ENCODE assay signal across 9 cellular contexts in genomic region chr18:12076424-12077140, GRCh38. TPM values are rescaled to one million over a fixed set of nuclear protein-coding genes. Genes with fewer than 3 reads are reported as not detected.
A peak's percentile ranks its signal among the peaks of the same experiment; 100 is the strongest.
DNase-seq lines count a peak whose midpoint lies in the region; ATAC-seq, FAIRE-seq and TF ChIP-seq lines count a peak whose summit lies in the region.
"Had no signal": no experiment of that assay in that cellular context is flagged by ENCODE, and none has a peak within 500 bp of the region (broad histone marks: within the 10 kb centered on the region; RNA-seq: fewer than 3 reads in every experiment).

No MANE protein-coding gene starts in this region.

- peak overlapping the region; percentile 81 for H3K27ac Mint-ChIP-seq in chondrocyte (ENCODE audit: unreplicated experiment)
- H3K27ac Mint-ChIP-seq: activated naive CD4-positive, alpha-beta T cell treated with anti-CD3 and anti-CD28 coated beads, Interleukin-2, amount 50 U/mL, for 72 hours had no signal

- no peak overlapping the region for H2BK20ac ChIP-seq in IMR-90 (ENCODE audit: low read depth, low read length)

- no peak overlapping the region for H3K23ac ChIP-seq in IMR-90 (ENCODE audit: low read depth, low read length)

- no peak overlapping the region for H2AK5ac ChIP-seq in IMR-90 (ENCODE audit: low read depth, low read length)

- WGBS in IMR-90 (ENCODE audit: extremely low coverage in 2 of 2, insufficient read length in 1 of 2), 2 experiments: 65% methylated on average over 21 of the region's 59 CpGs; no CpG with 5 or more reads in 1 of the 2 experiments

- no peak overlapping the region for H2BK120ac ChIP-seq in IMR-90 (ENCODE audit: low read depth, low read length)

- H3K4me1 ChIP-seq in IMR-90 (ENCODE audit: control insufficient read depth, insufficient read depth, low read length): no peaks in the 10 kb centered on the region

- H3K9me3 ChIP-seq in IMR-90 (ENCODE audit: control insufficient read depth, insufficient read depth, low read length): no peaks in the 10 kb centered on the region

- H3K4me3 ChIP-seq in BJ (ENCODE audit: low read depth, low read length): peak overlapping the region; percentile 10; the same call in 1 of the 2 replicates
- peak overlapping the region; percentile 7; the same call in 1 of the 2 replicates for H3K4me3 ChIP-seq in IMR-90 (ENCODE audit: insufficient read depth, low read depth, low read length)

- H2BK5ac ChIP-seq in IMR-90 (ENCODE audit: low read depth, low read length, poor library complexity, severe bottlenecking): no peak overlapping the region

- CTCF ChIA-PET in BJ (lab: Yijun Ruan, JAX): no interaction called here
- CTCF ChIA-PET in IMR-90 (lab: Yijun Ruan, JAX): no interaction called here

- H3K14ac ChIP-seq in IMR-90 (replicated peaks; ENCODE audit: low read depth, low read length): no peak overlapping the region

- TF ChIP-seq POLR2A in IMR-90 (IDR thresholded peaks at IDR 0.05; ENCODE audit: low read depth, low read length): no peak

- no peak overlapping the region for H3K27ac ChIP-seq in IMR-90 (ENCODE audit: insufficient read depth, low read length)

- TF ChIP-seq RAD21 in IMR-90 (IDR thresholded peaks at IDR 0.05; ENCODE audit: low read length): no peak

- DNase-seq in BJ (ENCODE audit: low read depth): no peak
- peak; percentile 7 for DNase-seq in IMR-90
- DNase-seq in chondrocyte (ENCODE audit: low spot score): no peak
- peak; percentile 4 for DNase-seq in medulla oblongata (ENCODE audit: extremely low spot score)
- DNase-seq in GM19240 (ENCODE audit: insufficient read length, low spot score): no peak
- no peak for DNase-seq in HTR-8/SVneo (ENCODE audit: insufficient read length, low spot score)
- no peak for DNase-seq in NCI-H1417 (lab: John Stamatoyannopoulos, UW)

- H3K27me3 ChIP-seq in BJ (ENCODE audit: control insufficient read depth, insufficient read depth, low read length) (no peaks in the 10 kb centered on the region), IMR-90 (ENCODE audit: control insufficient read depth, insufficient read depth, low read length) (peaks cover 6% of the 10 kb centered on the region)

- peak overlapping the region; percentile 13 for H2AFZ ChIP-seq in IMR-90 (replicated peaks; ENCODE audit: low read length, poor library complexity)

- H3K36me3 Mint-ChIP-seq in chondrocyte (ENCODE audit: low read depth): no peaks in the 10 kb centered on the region
- H3K36me3 Mint-ChIP-seq: activated naive CD4-positive, alpha-beta T cell treated with anti-CD3 and anti-CD28 coated beads, Interleukin-2, amount 50 U/mL, for 72 hours had no signal

- H4K8ac ChIP-seq in IMR-90 (ENCODE audit: low read depth in 2 of 2, low read length in 2 of 2): no peak overlapping the region

- peaks cover 25% of the 10 kb centered on the region for H3K4me1 Mint-ChIP-seq in chondrocyte (ENCODE audit: low read depth)

- no peak overlapping the region for H2BK15ac ChIP-seq in IMR-90 (ENCODE audit: low read depth, low read length)

- H2AK9ac ChIP-seq in IMR-90 (replicated peaks; ENCODE audit: low read depth, low read length, poor library complexity): no peak overlapping the region

- no peak overlapping the region for H3K18ac ChIP-seq in IMR-90 (ENCODE audit: low read depth, low read length)

- no peaks in the 10 kb centered on the region for H3K27me3 Mint-ChIP-seq in chondrocyte (ENCODE audit: low read depth)

- no peaks in the 10 kb centered on the region for H4K20me1 ChIP-seq in IMR-90 (ENCODE audit: insufficient read depth, low read length)

- peak overlapping the region; percentile 46; the same call in 1 of the 2 replicates for H3K9ac ChIP-seq in IMR-90 (ENCODE audit: low read depth, low read length)

- H3K9me1 ChIP-seq in IMR-90 (ENCODE audit: insufficient read depth, low read length): no peaks in the 10 kb centered on the region

- no peak overlapping the region for H3K4ac ChIP-seq in IMR-90 (ENCODE audit: low read depth, low read length)

- POLR2A ChIA-PET in BJ (lab: Charles Lee) (no interaction called here), IMR-90 (lab: Charles Lee; ENCODE audit: unreplicated experiment) (no interaction called here)

- FAIRE-seq in HTR-8/SVneo (lab: Jason Lieb, UNC): no peak

- dilution Hi-C loops in IMR-90 (cut with HindIII; ENCODE audit: low sequenced_read_pairs, unreplicated experiment): no loop called here

- in situ Hi-C loops in IMR-90 (cut with MboI; ENCODE audit: low sequenced_read_pairs): no loop called here

- intact Hi-C loops in IMR-90 (cut with micrococcal nuclease): no loop called here

- ATAC-seq in IMR-90 (ENCODE audit: low read depth): peak; percentile 93
- ATAC-seq in GM19035 (IDR thresholded peaks at IDR 0.05; ENCODE audit: unreplicated experiment): no peak

- no peaks in the 10 kb centered on the region for H3K9me3 Mint-ChIP-seq in chondrocyte (ENCODE audit: low read depth)
- H3K9me3 Mint-ChIP-seq: activated naive CD4-positive, alpha-beta T cell treated with anti-CD3 and anti-CD28 coated beads, Interleukin-2, amount 50 U/mL, for 72 hours had no signal

- H3K36me3 ChIP-seq in BJ (ENCODE audit: control insufficient read depth, insufficient read depth, low read length): no peaks in the 10 kb centered on the region
- H3K36me3 ChIP-seq in IMR-90 (ENCODE audit: control insufficient read depth, insufficient read depth, low read length): no peaks in the 10 kb centered on the region

- TF ChIP-seq CTCF in BJ (IDR thresholded peaks at IDR 0.05; ENCODE audit: insufficient read depth, low read depth, low read length) (no peak), IMR-90 (conservative IDR thresholded peaks at IDR 0.05; ENCODE audit: low read depth, low read length) (no peak), chondrocyte (IDR thresholded peaks at IDR 0.05) (peak; percentile 7)

- H3K79me1 ChIP-seq in IMR-90 (ENCODE audit: low read depth in 1 of 2, low read length in 2 of 2): no peaks in the 10 kb centered on the region

- no peak overlapping the region for H3K4me2 ChIP-seq in IMR-90 (ENCODE audit: low read depth, low read length)

- no peak overlapping the region for H3K56ac ChIP-seq in IMR-90 (ENCODE audit: extremely low read depth, insufficient read depth, low read length)

- no TSS peak for BruUV-seq in IMR-90 (replicated peaks; lab: Mats Ljungman, UMichigan)

- H4K5ac ChIP-seq in IMR-90 (ENCODE audit: low read depth, low read length): no peak overlapping the region

- H4K91ac ChIP-seq in IMR-90 (ENCODE audit: insufficient read depth, low read depth, low read length): no peak overlapping the region

- H3K4me3 Mint-ChIP-seq in chondrocyte (ENCODE audit: unreplicated experiment): peak overlapping the region; percentile 60

TF ChIP-seq in IMR-90, 13 proteins besides CTCF, POLR2A, EP300 and RAD21:
- TF ChIP-seq RCOR1 (IDR thresholded peaks at IDR 0.05; ENCODE audit: insufficient replicate concordance, low read length) (no peak), MXI1 (IDR thresholded peaks at IDR 0.05; ENCODE audit: borderline replicate concordance, low read depth, low read length) (no peak), MAZ (IDR thresholded peaks at IDR 0.05; ENCODE audit: borderline replicate concordance, low read depth, low read length) (no peak), MAFK (IDR thresholded peaks at IDR 0.05; ENCODE audit: low read depth, low read length) (no peak), USF2 (IDR thresholded peaks at IDR 0.05; ENCODE audit: low read depth, low read length) (no peak), ELK1 (IDR thresholded peaks at IDR 0.05; ENCODE audit: borderline replicate concordance, low read depth, low read length) (no peak), BHLHE40 (IDR thresholded peaks at IDR 0.05; ENCODE audit: low read depth, low read length) (no peak), RFX5 (IDR thresholded peaks at IDR 0.05; ENCODE audit: low read depth, low read length) (no peak), CHD1 (IDR thresholded peaks at IDR 0.05; ENCODE audit: low read depth, low read length) (no peak), SMC3 (IDR thresholded peaks at IDR 0.05; ENCODE audit: low read depth, low read length) (no peak), NFE2L2 (IDR thresholded peaks at IDR 0.05; ENCODE audit: low read depth, low read length) (no peak), CEBPB (IDR thresholded peaks at IDR 0.05; ENCODE audit: low read depth, low read length) (no peak), FOS (IDR thresholded peaks at IDR 0.05; ENCODE audit: low read depth, low read length) (no peak)

RNA-seq across cellular contexts. Expression of gene ANKRD62, which starts 17.1 kb away (rescaled TPM):
- polyA plus RNA-seq in BJ (2011; rRNA removed): not detected in 2 replicates
- polyA minus RNA-seq in BJ (2011; rRNA and poly(A)+ RNA removed): not detected in 2 replicates
- total RNA-seq in IMR-90 (2012; rRNA removed): not detected in 2 replicates
- polyA plus RNA-seq in IMR-90 (2012; rRNA removed): not detected in 2 replicates
- not detected in 2 replicates for polyA plus RNA-seq in IMR-90 (2012; cell fraction: cytosol; rRNA removed)
- polyA plus RNA-seq in IMR-90 (2012; cell fraction: nucleus; rRNA removed; ENCODE audit: low replicate concordance): not detected in 2 replicates
- total RNA-seq in chondrocyte: not detected in 3 replicates
- total RNA-seq: activated naive CD4-positive, alpha-beta T cell treated with anti-CD3 and anti-CD28 coated beads, Interleukin-2, amount 50 U/mL, for 72 hours had no signal

Comparison
In these comparisons a context has a peak if more than half of its experiments do, and no peak if none do; other contexts are left out.
1. DNase-seq: peak in IMR-90 (single experiment) and medulla oblongata (single experiment); none in BJ (single experiment), chondrocyte (single experiment), GM19240 (single experiment), HTR-8/SVneo (single experiment) and NCI-H1417 (0 of 3).